ENCODE assay signal across 29 cellular contexts in genomic region chr4:21514022-21514421, GRCh38.
"Had no signal": no experiment of that assay in that cellular context is flagged by ENCODE, and none has a peak within 500 bp of the region (broad histone marks: within the 10 kb centered on the region; RNA-seq: fewer than 3 reads in every experiment).

No MANE protein-coding gene starts in this region.

- H3K27me3 ChIP-seq: neural progenitor cell, ovary, right lobe of liver, sigmoid colon, stomach, thyroid gland, tibial nerve, upper lobe of right lung, uterus had no signal

- H3K36me3 Mint-ChIP-seq: naive thymus-derived CD8-positive, alpha-beta T cell; natural killer cell treated with Interleukin-12 subunit alpha and Interleukin-12 subunit beta and Interleukin-15 and Interleukin-18, amount 100 ng/mL, for 72 hours; neural progenitor cell; stimulated activated effector memory CD8-positive, alpha-beta T cell treated with anti-CD3 and anti-CD28 coated beads, Interleukin-12 subunit alpha, Interleukin-12 subunit beta, amount 100 ng/mL, for 72 hours; stimulated activated naive B cell treated with anti-CD40 and anti-IgM and Interleukin-4, amounts not matched to agents 10 μg/mL and 1 μg/mL and 100 μg/mL, for 72 hours had no signal

- H3K4me3 Mint-ChIP-seq: naive thymus-derived CD8-positive, alpha-beta T cell; natural killer cell treated with Interleukin-12 subunit alpha and Interleukin-12 subunit beta and Interleukin-15 and Interleukin-18, amount 100 ng/mL, for 72 hours; nephron progenitor cell; neural progenitor cell; stimulated activated effector memory CD8-positive, alpha-beta T cell treated with anti-CD3 and anti-CD28 coated beads, Interleukin-12 subunit alpha, Interleukin-12 subunit beta, amount 100 ng/mL, for 72 hours; stimulated activated naive B cell treated with anti-CD40 and anti-IgM and Interleukin-4, amounts not matched to agents 10 μg/mL and 1 μg/mL and 100 μg/mL, for 72 hours; stimulated activated naive CD8-positive, alpha-beta T cell treated with anti-CD3 and anti-CD28 coated beads, Interleukin-15, Interleukin-2, amounts not matched to agents 100 ng/mL and 50 ng/mL, for 24 hours had no signal

- H3K27ac Mint-ChIP-seq: naive thymus-derived CD8-positive, alpha-beta T cell; natural killer cell treated with Interleukin-12 subunit alpha and Interleukin-12 subunit beta and Interleukin-15 and Interleukin-18, amount 100 ng/mL, for 72 hours; nephron progenitor cell; neural progenitor cell; progenitor cell of endocrine pancreas; stimulated activated effector memory CD8-positive, alpha-beta T cell treated with anti-CD3 and anti-CD28 coated beads, Interleukin-12 subunit alpha, Interleukin-12 subunit beta, amount 100 ng/mL, for 72 hours; stimulated activated naive B cell treated with anti-CD40 and anti-IgM and Interleukin-4, amounts not matched to agents 10 μg/mL and 1 μg/mL and 100 μg/mL, for 72 hours; stimulated activated naive CD8-positive, alpha-beta T cell treated with anti-CD3 and anti-CD28 coated beads, Interleukin-15, Interleukin-2, amounts not matched to agents 100 ng/mL and 50 ng/mL, for 24 hours had no signal

- FAIRE-seq: small intestine had no signal

- H3K9me3 ChIP-seq: ovary, psoas muscle, right lobe of liver, sigmoid colon, stomach, thoracic aorta, thyroid gland, tibial nerve, upper lobe of right lung, uterus had no signal

- H2AFZ ChIP-seq: neural progenitor cell, parathyroid adenoma had no signal

- H3K4me1 Mint-ChIP-seq: naive thymus-derived CD8-positive, alpha-beta T cell; nephron progenitor cell; neural progenitor cell; stimulated activated effector memory CD8-positive, alpha-beta T cell treated with anti-CD3 and anti-CD28 coated beads, Interleukin-12 subunit alpha, Interleukin-12 subunit beta, amount 100 ng/mL, for 72 hours; stimulated activated naive B cell treated with anti-CD40 and anti-IgM and Interleukin-4, amounts not matched to agents 10 μg/mL and 1 μg/mL and 100 μg/mL, for 72 hours had no signal

- H3K9ac ChIP-seq: neural progenitor cell, parathyroid adenoma had no signal

- H3K79me2 ChIP-seq: parathyroid adenoma had no signal

- H3K27me3 Mint-ChIP-seq: stimulated activated naive B cell treated with anti-CD40 and anti-IgM and Interleukin-4, amounts not matched to agents 10 μg/mL and 1 μg/mL and 100 μg/mL, for 72 hours; stimulated activated naive CD8-positive, alpha-beta T cell treated with anti-CD3 and anti-CD28 coated beads, Interleukin-15, Interleukin-2, amounts not matched to agents 100 ng/mL and 50 ng/mL, for 24 hours had no signal

- H3K9me3 Mint-ChIP-seq: natural killer cell treated with Interleukin-12 subunit alpha and Interleukin-12 subunit beta and Interleukin-15 and Interleukin-18, amount 100 ng/mL, for 72 hours; nephron progenitor cell; neural progenitor cell; stimulated activated naive B cell treated with anti-CD40 and anti-IgM and Interleukin-4, amounts not matched to agents 10 μg/mL and 1 μg/mL and 100 μg/mL, for 72 hours; stimulated activated naive CD8-positive, alpha-beta T cell treated with anti-CD3 and anti-CD28 coated beads, Interleukin-15, Interleukin-2, amounts not matched to agents 100 ng/mL and 50 ng/mL, for 24 hours had no signal

- ATAC-seq: naive thymus-derived CD8-positive, alpha-beta T cell; natural killer cell treated with Interleukin-12 subunit alpha and Interleukin-12 subunit beta and Interleukin-15 and Interleukin-18, amount 100 ng/mL, for 72 hours; psoas muscle; right cardiac atrium; right lobe of liver; stimulated activated effector memory CD8-positive, alpha-beta T cell treated with anti-CD3 and anti-CD28 coated beads, Interleukin-12 subunit alpha, Interleukin-12 subunit beta, amount 100 ng/mL, for 72 hours; stimulated activated naive B cell treated with anti-CD40 and anti-IgM and Interleukin-4, amounts not matched to agents 10 μg/mL and 1 μg/mL and 100 μg/mL, for 72 hours; upper lobe of right lung had no signal

- H3K4me1 ChIP-seq: neural progenitor cell, parathyroid adenoma, psoas muscle, right lobe of liver, sigmoid colon, stomach, thyroid gland, tibial nerve, upper lobe of right lung, uterus had no signal

- DNase-seq: naive thymus-derived CD8-positive, alpha-beta T cell; nephron progenitor cell; occipital lobe; ovary; posterior cingulate gyrus; psoas muscle; right cardiac atrium; right lobe of liver; sigmoid colon; small intestine; stimulated activated CD4-positive, alpha-beta T cell treated with anti-CD3 and anti-CD28 coated beads, Interleukin-15, amount 100 ng/mL, for 24 hours; stimulated activated CD4-positive, alpha-beta T cell treated with anti-CD3 and anti-CD28 coated beads, Interleukin-2, amount 100 ng/mL, for 24 hours; stimulated activated CD4-positive, alpha-beta T cell treated with anti-CD3 and anti-CD28 coated beads, Interleukin-2, amount 100 ng/mL, for 48 hours; stimulated activated CD4-positive, alpha-beta T cell treated with anti-CD3 and anti-CD28 coated beads, Interleukin-4, amount 100 ng/mL, for 24 hours; stimulated activated naive B cell treated with anti-CD40 and anti-IgM and Interleukin-4, amounts not matched to agents 10 μg/mL and 1 μg/mL and 100 μg/mL, for 72 hours; stimulated activated naive CD4-positive, alpha-beta T cell treated with Interleukin-2 at 50 U/mL for 16 hours; stomach; thyroid gland; trophoblast cell; upper lobe of right lung; uterus had no signal

- H3K4me3 ChIP-seq: neural progenitor cell, ovary, psoas muscle, right lobe of liver, sigmoid colon, stomach, thoracic aorta, thyroid gland, tibial nerve, upper lobe of right lung, uterus had no signal

- H3K4me2 ChIP-seq: neural progenitor cell had no signal

- H3K36me3 ChIP-seq: neural progenitor cell, ovary, right lobe of liver, sigmoid colon, stomach, thoracic aorta, thyroid gland, tibial nerve, upper lobe of right lung, uterus had no signal

- H3K27ac ChIP-seq: neural progenitor cell, ovary, parathyroid adenoma, psoas muscle, right lobe of liver, sigmoid colon, stomach, thoracic aorta, thyroid gland, tibial nerve, upper lobe of right lung, uterus had no signal
